ENCODE assay signal across 17 cellular contexts in the genomic region with DNA sequence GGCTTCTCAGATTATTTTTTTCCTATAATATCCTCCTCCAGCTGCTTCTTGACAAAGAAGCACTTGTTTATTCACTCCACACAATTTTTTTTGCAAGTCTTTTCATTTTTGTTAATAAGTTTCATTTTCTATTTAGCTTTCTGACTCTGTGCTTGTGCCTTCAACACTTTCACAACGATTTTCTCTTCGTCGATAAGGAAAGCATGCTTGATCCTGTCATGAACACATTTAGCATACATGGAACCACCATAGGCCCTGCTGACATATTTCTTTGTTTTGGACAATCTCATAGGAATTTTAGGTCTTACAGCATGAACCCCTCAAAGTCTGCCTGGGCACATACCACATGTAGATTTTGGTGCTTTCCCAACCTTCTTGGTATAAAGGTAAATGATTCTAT.
"Had no signal": no experiment of that assay in that cellular context is flagged by ENCODE, and none has a peak within 500 bp of the region (broad histone marks: within the 10 kb centered on the region; RNA-seq: fewer than 3 reads in every experiment).

No MANE protein-coding gene starts in this region.

- H3K36me3 ChIP-seq: esophagus squamous epithelium, heart right ventricle, ovary, stomach had no signal

- ATAC-seq: heart right ventricle; naive thymus-derived CD4-positive, alpha-beta T cell; psoas muscle; right cardiac atrium had no signal

- H3K4me3 Mint-ChIP-seq: activated CD4-positive, alpha-beta memory T cell treated with anti-CD3 and anti-CD28 coated beads for 36 hours; activated naive CD8-positive, alpha-beta T cell treated with anti-CD3 and anti-CD28 coated beads for 36 hours; activated T-cell treated with anti-CD3 and anti-CD28 coated beads, Interleukin-2, amount 50 U/mL, for 4 hours; dendritic cell treated with granulocyte-macrophage colony-stimulating factor and Interleukin-4, amounts not matched to agents 40 ng/mL and 50 ng/mL, for 4 days had no signal

- H3K27ac ChIP-seq: esophagus squamous epithelium, heart right ventricle, ovary, psoas muscle, stomach had no signal

- H3K4me3 ChIP-seq: esophagus squamous epithelium, heart right ventricle, ovary, psoas muscle, stomach had no signal

- H3K27ac Mint-ChIP-seq: activated CD4-positive, alpha-beta memory T cell treated with anti-CD3 and anti-CD28 coated beads for 36 hours; activated naive CD8-positive, alpha-beta T cell treated with anti-CD3 and anti-CD28 coated beads for 36 hours; dendritic cell treated with granulocyte-macrophage colony-stimulating factor and Interleukin-4, amounts not matched to agents 40 ng/mL and 50 ng/mL, for 4 days had no signal

- H3K36me3 Mint-ChIP-seq: activated CD4-positive, alpha-beta memory T cell treated with anti-CD3 and anti-CD28 coated beads for 36 hours; activated naive CD8-positive, alpha-beta T cell treated with anti-CD3 and anti-CD28 coated beads for 36 hours had no signal

- H3K9me3 Mint-ChIP-seq: activated CD4-positive, alpha-beta memory T cell treated with anti-CD3 and anti-CD28 coated beads for 36 hours; activated naive CD8-positive, alpha-beta T cell treated with anti-CD3 and anti-CD28 coated beads for 36 hours; activated T-cell treated with anti-CD3 and anti-CD28 coated beads, Interleukin-2, amount 50 U/mL, for 4 hours; dendritic cell treated with granulocyte-macrophage colony-stimulating factor and Interleukin-4, amounts not matched to agents 40 ng/mL and 50 ng/mL, for 4 days had no signal

- H3K27me3 ChIP-seq: esophagus squamous epithelium, heart right ventricle, ovary, stomach had no signal

- DNase-seq: activated CD4-positive, alpha-beta memory T cell treated with anti-CD3 and anti-CD28 coated beads for 36 hours; activated CD8-positive, alpha-beta memory T cell treated with anti-CD3 and anti-CD28 coated beads, Interleukin-2, amount 50 U/mL, for 4 hours; activated effector memory CD4-positive, alpha-beta T cell treated with anti-CD3 and anti-CD28 coated beads, Interleukin-2, amount 50 U/mL, for 16 hours; activated naive CD8-positive, alpha-beta T cell treated with anti-CD3 and anti-CD28 coated beads for 36 hours; activated T-cell treated with anti-CD3 and anti-CD28 coated beads, Interleukin-2, amount 50 U/mL, for 4 hours; amniotic stem cell; effector memory CD4-positive, alpha-beta T cell; esophagus squamous epithelium; heart right ventricle; mesendoderm; naive thymus-derived CD4-positive, alpha-beta T cell; ovary; psoas muscle; right cardiac atrium; stomach; trophoblast cell had no signal

- H3K9me3 ChIP-seq: esophagus squamous epithelium, heart right ventricle, ovary, psoas muscle, stomach had no signal
